ENCODE assay signal across 28 cellular contexts in genomic region chr6:3206339-3207015, GRCh38. TPM values are rescaled to one million over a fixed set of nuclear protein-coding genes. Genes with fewer than 3 reads are reported as not detected.
A peak's percentile ranks its signal among the peaks of the same experiment; 100 is the strongest.
DNase-seq lines count a peak whose midpoint lies in the region; ATAC-seq and TF ChIP-seq lines count a peak whose summit lies in the region.
"Had no signal": no experiment of that assay in that cellular context is flagged by ENCODE, and none has a peak within 500 bp of the region (broad histone marks: within the 10 kb centered on the region; RNA-seq: fewer than 3 reads in every experiment).

No MANE protein-coding gene starts in this region.

- no peak overlapping the region for H2AFZ ChIP-seq in GM23338
- no peak overlapping the region for H2AFZ ChIP-seq in SU-DHL-6 (ENCODE audit: low read depth, low read length, severe bottlenecking)
- H2AFZ ChIP-seq: hepatocyte had no signal

- no peak overlapping the region for H3K27ac Mint-ChIP-seq in GM23338
- peak overlapping the region; percentile 26 for H3K27ac Mint-ChIP-seq in stimulated activated naive B cell treated with anti-CD40 and anti-IgM and Interleukin-4, amounts not matched to agents 10 μg/mL and 1 μg/mL and 100 μg/mL, for 72 hours
- H3K27ac Mint-ChIP-seq in stimulated activated memory B cell treated with anti-CD40 and anti-IgM and Interleukin-4, amounts not matched to agents 10 μg/mL and 1 μg/mL and 100 μg/mL, for 72 hours: no peak overlapping the region
- H3K27ac Mint-ChIP-seq: activated CD4-positive, alpha-beta T cell treated with anti-CD3 and anti-CD28 coated beads for 36 hours; CD4-positive, CD25-positive, alpha-beta regulatory T cell; immature natural killer cell; naive thymus-derived CD4-positive, alpha-beta T cell had no signal

- H3K27me3 Mint-ChIP-seq in GM23338 (ENCODE audit: insufficient read depth, low read depth, poor library complexity): peaks cover 6% of the 10 kb centered on the region
- H3K27me3 Mint-ChIP-seq in stimulated activated naive B cell treated with anti-CD40 and anti-IgM and Interleukin-4, amounts not matched to agents 10 μg/mL and 1 μg/mL and 100 μg/mL, for 72 hours: peaks cover 12 to 21% of the 10 kb centered on the region in 2 donors
- peaks cover 12% of the 10 kb centered on the region for H3K27me3 Mint-ChIP-seq in stimulated activated memory B cell treated with anti-CD40 and anti-IgM and Interleukin-4, amounts not matched to agents 10 μg/mL and 1 μg/mL and 100 μg/mL, for 72 hours

- H3K36me3 ChIP-seq in GM23338 (ENCODE audit: insufficient read depth): no peaks in the 10 kb centered on the region
- no peaks in the 10 kb centered on the region for H3K36me3 ChIP-seq in SU-DHL-6 (ENCODE audit: low read length)
- no peaks in the 10 kb centered on the region for H3K36me3 ChIP-seq in esophagus (ENCODE audit: control insufficient read depth in 2 of 2, insufficient read depth in 2 of 2, low read length in 1 of 2)
- H3K36me3 ChIP-seq in HAP-1 (replicated peaks): no peaks in the 10 kb centered on the region
- H3K36me3 ChIP-seq: right atrium auricular region, thyroid gland had no signal

- H3K9me2 ChIP-seq in GM23338 (ENCODE audit: insufficient read depth) (no peaks in the 10 kb centered on the region; the same call in 1 of the 2 replicates), SU-DHL-6 (replicated peaks; ENCODE audit: insufficient read depth, low read length) (no peaks in the 10 kb centered on the region)

- no peak overlapping the region for H3K4me2 ChIP-seq in GM23338
- no peak overlapping the region for H3K4me2 ChIP-seq in SU-DHL-6 (ENCODE audit: low read depth, low read length, poor library complexity, severe bottlenecking)
- H3K4me2 ChIP-seq: hepatocyte had no signal

- no peaks in the 10 kb centered on the region for H4K20me1 ChIP-seq in GM23338 (replicated peaks; ENCODE audit: insufficient read depth)
- H4K20me1 ChIP-seq in SU-DHL-6 (ENCODE audit: low read depth, low read length): no peaks in the 10 kb centered on the region

- TF ChIP-seq CTCF in GM23338 (conservative IDR thresholded peaks at IDR 0.05; ENCODE audit: low read depth in 2 of 2) (peak; percentile 63 to 72), SU-DHL-6 (IDR thresholded peaks at IDR 0.05; ENCODE audit: insufficient read depth, low read length, poor library complexity, severe bottlenecking) (peak; percentile 15)

- ATAC-seq in GM23338 (no peak), HG03280 (IDR thresholded peaks at IDR 0.05; ENCODE audit: unreplicated experiment) (no peak)
- ATAC-seq in stimulated activated naive B cell treated with anti-CD40 and anti-IgM and Interleukin-4, amounts not matched to agents 10 μg/mL and 1 μg/mL and 100 μg/mL, for 72 hours (replicated peaks): no peak
- no peak for ATAC-seq in stimulated activated memory B cell treated with anti-CD40 and anti-IgM and Interleukin-4, amounts not matched to agents 10 μg/mL and 1 μg/mL and 100 μg/mL, for 72 hours
- ATAC-seq: activated CD4-positive, alpha-beta T cell treated with anti-CD3 and anti-CD28 coated beads for 36 hours; left lobe of liver; naive thymus-derived CD4-positive, alpha-beta T cell had no signal

- H3K4me3 ChIP-seq in GM23338 (no peak overlapping the region), SU-DHL-6 (ENCODE audit: insufficient read depth, low read length, poor library complexity, severe bottlenecking) (no peak overlapping the region), esophagus (ENCODE audit: low read depth in 1 of 2, low read length in 2 of 2) (no peak overlapping the region), HAP-1 (no peak overlapping the region)
- H3K4me3 ChIP-seq: hepatocyte, right atrium auricular region, thyroid gland had no signal

- H3K36me3 Mint-ChIP-seq in GM23338 (ENCODE audit: low read depth): no peaks in the 10 kb centered on the region
- peaks cover 4 to 28% of the 10 kb centered on the region in 2 donors for H3K36me3 Mint-ChIP-seq in stimulated activated naive B cell treated with anti-CD40 and anti-IgM and Interleukin-4, amounts not matched to agents 10 μg/mL and 1 μg/mL and 100 μg/mL, for 72 hours
- H3K36me3 Mint-ChIP-seq in stimulated activated memory B cell treated with anti-CD40 and anti-IgM and Interleukin-4, amounts not matched to agents 10 μg/mL and 1 μg/mL and 100 μg/mL, for 72 hours: peaks cover 18% of the 10 kb centered on the region
- H3K36me3 Mint-ChIP-seq: CD4-positive, CD25-positive, alpha-beta regulatory T cell; immature natural killer cell had no signal

- H3K9me3 Mint-ChIP-seq in GM23338: no peaks in the 10 kb centered on the region
- H3K9me3 Mint-ChIP-seq in stimulated activated naive B cell treated with anti-CD40 and anti-IgM and Interleukin-4, amounts not matched to agents 10 μg/mL and 1 μg/mL and 100 μg/mL, for 72 hours: peaks cover 4 to 13% of the 10 kb centered on the region in 2 donors
- H3K9me3 Mint-ChIP-seq in stimulated activated memory B cell treated with anti-CD40 and anti-IgM and Interleukin-4, amounts not matched to agents 10 μg/mL and 1 μg/mL and 100 μg/mL, for 72 hours: peaks cover 15% of the 10 kb centered on the region
- H3K9me3 Mint-ChIP-seq: central memory CD8-positive, alpha-beta T cell had no signal

- DNase-seq in GM23338 (ENCODE audit: low spot score) (peak; percentile 53), HAP-1 (ENCODE audit: low spot score in 2 of 2) (no peak)
- no peak for DNase-seq in stimulated activated naive B cell treated with anti-CD40 and anti-IgM and Interleukin-4, amounts not matched to agents 10 μg/mL and 1 μg/mL and 100 μg/mL, for 72 hours
- DNase-seq: activated CD8-positive, alpha-beta memory T cell treated with anti-CD3 and anti-CD28 coated beads for 24 hours; activated gamma-delta T cell treated with Interleukin-2 at 50 U/mL for 16 hours; activated T-cell treated with anti-CD3 and anti-CD28 coated beads, Interleukin-2, amount 50 U/mL, for 1 hour; amniotic stem cell; CD4-positive, CD25-positive, alpha-beta regulatory T cell; foreskin melanocyte; immature natural killer cell; Kasumi-1; naive thymus-derived CD4-positive, alpha-beta T cell; NCI-H1092; NCI-H187; NCI-H524 treated with DMSO at 0.1 percent for 48 hours; stimulated activated CD4-positive, alpha-beta T cell treated with anti-CD3 and anti-CD28 coated beads, Interleukin-12 subunit alpha, Interleukin-12 subunit beta, amount 100 ng/mL, for 4 hours; stimulated activated CD4-positive, alpha-beta T cell treated with anti-CD3 and anti-CD28 coated beads, Interleukin-4, amount 100 ng/mL, for 24 hours; stimulated activated naive CD4-positive, alpha-beta T cell treated with Interleukin-2 at 50 U/mL for 16 hours; thyroid gland had no signal

- no peak overlapping the region for H3K9ac ChIP-seq in SU-DHL-6 (ENCODE audit: low read length)

- H3K9me3 ChIP-seq in SU-DHL-6 (ENCODE audit: insufficient read depth, low read length): no peaks in the 10 kb centered on the region
- no peaks in the 10 kb centered on the region for H3K9me3 ChIP-seq in esophagus (ENCODE audit: control insufficient read depth in 2 of 2, insufficient read depth in 1 of 2, low read depth in 1 of 2, low read length in 1 of 2)
- no peaks in the 10 kb centered on the region for H3K9me3 ChIP-seq in HAP-1
- H3K9me3 ChIP-seq: thyroid gland had no signal

- H3K79me2 ChIP-seq in GM23338 (replicated peaks; ENCODE audit: insufficient read depth) (no peaks in the 10 kb centered on the region), SU-DHL-6 (ENCODE audit: insufficient read depth, low read length) (no peaks in the 10 kb centered on the region)
- H3K79me2 ChIP-seq: hepatocyte had no signal

- 80 to 86% methylated on average over 7 of the region's 7 CpGs for WGBS in esophagus, 2 donors

- no peaks in the 10 kb centered on the region for H3K27me3 ChIP-seq in GM23338 (ENCODE audit: insufficient read depth)
- no peaks in the 10 kb centered on the region for H3K27me3 ChIP-seq in SU-DHL-6 (ENCODE audit: low read length)
- H3K27me3 ChIP-seq in esophagus (ENCODE audit: control insufficient read depth in 1 of 2, insufficient read depth in 2 of 2, low read length in 2 of 2): no peaks in the 10 kb centered on the region
- H3K27me3 ChIP-seq in HAP-1 (ENCODE audit: low read depth): no peaks in the 10 kb centered on the region
- H3K27me3 ChIP-seq: hepatocyte, right atrium auricular region, thyroid gland had no signal

- H3K27ac ChIP-seq in GM23338 (ENCODE audit: low read depth): no peak overlapping the region
- no peak overlapping the region for H3K27ac ChIP-seq in SU-DHL-6 (ENCODE audit: low read depth, low read length)
- peak overlapping the region; percentile 52 to 76 for H3K27ac ChIP-seq in esophagus (ENCODE audit: low read depth in 2 of 2, low read length in 1 of 2)
- H3K27ac ChIP-seq: hepatocyte, right atrium auricular region, thyroid gland had no signal

- H3K4me1 ChIP-seq in GM23338 (ENCODE audit: insufficient read depth): peaks cover 12% of the 10 kb centered on the region
- H3K4me1 ChIP-seq in esophagus (ENCODE audit: control insufficient read depth in 2 of 2, insufficient read depth in 2 of 2, low read length in 1 of 2): peaks cover 0 to 2% of the 10 kb centered on the region in 2 donors
- H3K4me1 ChIP-seq in HAP-1: peaks cover 6% of the 10 kb centered on the region
- H3K4me1 ChIP-seq: thyroid gland had no signal

- no peak overlapping the region; the same call in 2 of the 3 replicates for H3K4me3 Mint-ChIP-seq in GM23338
- no peak overlapping the region for H3K4me3 Mint-ChIP-seq in stimulated activated naive B cell treated with anti-CD40 and anti-IgM and Interleukin-4, amounts not matched to agents 10 μg/mL and 1 μg/mL and 100 μg/mL, for 72 hours
- no peak overlapping the region for H3K4me3 Mint-ChIP-seq in stimulated activated memory B cell treated with anti-CD40 and anti-IgM and Interleukin-4, amounts not matched to agents 10 μg/mL and 1 μg/mL and 100 μg/mL, for 72 hours
- H3K4me3 Mint-ChIP-seq: activated CD4-positive, alpha-beta T cell treated with anti-CD3 and anti-CD28 coated beads for 36 hours; CD4-positive, CD25-positive, alpha-beta regulatory T cell; central memory CD8-positive, alpha-beta T cell; immature natural killer cell; naive thymus-derived CD4-positive, alpha-beta T cell had no signal

- peaks cover 34% of the 10 kb centered on the region for H3K4me1 Mint-ChIP-seq in GM23338
- H3K4me1 Mint-ChIP-seq in stimulated activated naive B cell treated with anti-CD40 and anti-IgM and Interleukin-4, amounts not matched to agents 10 μg/mL and 1 μg/mL and 100 μg/mL, for 72 hours: peaks cover 49 to 63% of the 10 kb centered on the region in 2 donors
- H3K4me1 Mint-ChIP-seq in stimulated activated memory B cell treated with anti-CD40 and anti-IgM and Interleukin-4, amounts not matched to agents 10 μg/mL and 1 μg/mL and 100 μg/mL, for 72 hours: peaks cover 52% of the 10 kb centered on the region
- H3K4me1 Mint-ChIP-seq: immature natural killer cell had no signal

- in situ Hi-C loops in HAP-1 (cut with MboI; ENCODE audit: low sequenced_read_pairs): no loop called here

- H3F3A ChIP-seq in GM23338 (replicated peaks; ENCODE audit: low read depth): peaks cover 7% of the 10 kb centered on the region
- peaks cover 21% of the 10 kb centered on the region for H3F3A ChIP-seq in SU-DHL-6 (ENCODE audit: insufficient read depth)

RNA-seq across cellular contexts. Expression of gene TUBB2B, which starts 21.0 kb away (rescaled TPM):
- total RNA-seq in GM23338 (2014; rRNA removed; shearing (Covaris generic)): 794 and 802 TPM in 2 replicates
- 355 and 376 TPM in 2 replicates for polyA plus RNA-seq in GM23338 (2016; fragmentation: Nextera tagmentation; extraction: Ambion mirVana)
- polyA plus RNA-seq in esophagus: 1 to 10 TPM; 1.6 to 8.4 TPM

RNA-seq across cellular contexts. Expression of gene TUBB2A, which starts 49.1 kb away (rescaled TPM):
- total RNA-seq in GM23338 (2014; rRNA removed; shearing (Covaris generic)): 376 and 407 TPM in 2 replicates
- polyA plus RNA-seq in GM23338 (2016; fragmentation: Nextera tagmentation; extraction: Ambion mirVana): 286 and 305 TPM in 2 replicates
- polyA plus RNA-seq in esophagus: 100 to 1,000 TPM in 1 of 2 donors, 10 to 100 TPM in 1; 23.3 to 115 TPM

RNA-seq across cellular contexts. Expression of gene PSMG4, which starts 52.3 kb away (rescaled TPM):
- 30.6 and 37.2 TPM in 2 replicates for total RNA-seq in GM23338 (2014; rRNA removed; shearing (Covaris generic))
- polyA plus RNA-seq in GM23338 (2016; fragmentation: Nextera tagmentation; extraction: Ambion mirVana) (168 and 180 TPM in 2 replicates), esophagus (10 to 100 TPM; 31.6 to 33.3 TPM)

Comparison
In these comparisons a context has a peak if more than half of its experiments do, and no peak if none do; other contexts are left out.
1. H3K27ac ChIP-seq: peak in esophagus (2 of 2); none in GM23338 (single experiment) and SU-DHL-6 (single experiment).
2. RNA of gene TUBB2B, which starts 21.0 kb away (polyA plus RNA-seq): 355 to 376 TPM in GM23338; 1.6 to 8.4 TPM in esophagus; every median in the first group is over 10 times any median in the second.